ENCODE assay signal across 8 cellular contexts in genomic region chr6:28896505-28897392, GRCh38. TPM values are rescaled to one million over a fixed set of nuclear protein-coding genes. Genes with fewer than 3 reads are reported as not detected.
DNase-seq lines count a peak whose midpoint lies in the region; ATAC-seq and TF ChIP-seq lines count a peak whose summit lies in the region.

No MANE protein-coding gene starts in this region.

- intact Hi-C loops in uterus (cut with DNase I; ENCODE audit: low total_unique reads): no loop called here

- no peaks in the 10 kb centered on the region for H3K36me3 ChIP-seq in uterus

- peak overlapping the region; percentile 98 to 99 for H3K27ac ChIP-seq in uterus

- no peaks in the 10 kb centered on the region for H3K9me3 ChIP-seq in uterus

- no peaks in the 10 kb centered on the region for H3K27me3 ChIP-seq in uterus

- peak in 2 of 4 experiments; percentile 41 to 47 for TF ChIP-seq CTCF in uterus (IDR thresholded peaks at IDR 0.05)

- TF ChIP-seq POLR2A in uterus (IDR thresholded peaks at IDR 0.05): no peak

- H3K4me3 ChIP-seq in Jurkat, Clone E6-1 (ENCODE audit: low read length): peak overlapping the region; percentile 90
- H3K4me3 ChIP-seq in uterus: peak overlapping the region; percentile 54 to 70

- peak; percentile 55 for DNase-seq in COLO668 (lab: John Stamatoyannopoulos, UW; ENCODE audit: unreplicated experiment)
- peak; percentile 55 for DNase-seq in Jurkat, Clone E6-1 (ENCODE audit: low read depth, low spot score)
- peak; percentile 16 for DNase-seq in SIG-M5 (lab: John Stamatoyannopoulos, UW)
- DNase-seq in activated naive CD4-positive, alpha-beta T cell treated with anti-CD3 and anti-CD28 coated beads, Interleukin-2, amount 50 U/mL, for 16 hours: peak; percentile 32
- DNase-seq in glomerular visceral epithelial cell (ENCODE audit: extremely low spot score): peak; percentile 70
- peak in 50 of 56 donors; percentile 4 to 68 (median 42) for DNase-seq in nucleus accumbens (lab: John Stamatoyannopoulos, UW)
- peak; percentile 53 to 62 for DNase-seq in uterus

- peak; percentile 5 for ATAC-seq in GM19438 (IDR thresholded peaks at IDR 0.05; ENCODE audit: low read depth, unreplicated experiment)

- H3K4me1 ChIP-seq in uterus: no peaks in the 10 kb centered on the region

RNA-seq across cellular contexts. Expression of gene TRIM27, which starts 27.0 kb away (rescaled TPM):
- 56.8 TPM for polyA plus RNA-seq in Jurkat, Clone E6-1 (2012; ENCODE audit: insufficient read depth, insufficient read length)
- 100 to 1,000 TPM in 1 of 4 donors, 10 to 100 TPM in 3; 24.6 to 108 (median 48.7) TPM for total RNA-seq in uterus

Comparison
In these comparisons a context has a peak if more than half of its experiments do, and no peak if none do; other contexts are left out.
1. Peak in every context shown above with its lines: DNase-seq, ATAC-seq, H3K4me3 ChIP-seq and H3K27ac ChIP-seq.
2. DNase-seq: peak in every context shown above with its lines; median percentile 70 in glomerular visceral epithelial cell; 58 in uterus; 55 in COLO668; 55 in Jurkat, Clone E6-1; 42 in nucleus accumbens; 32 in activated naive CD4-positive, alpha-beta T cell treated with anti-CD3 and anti-CD28 coated beads, Interleukin-2, amount 50 U/mL, for 16 hours; 16 in SIG-M5.